34 cellular contexts compared by ENCODE assay signal in genomic region chr7:131972251-131972650, GRCh38.
"Had no signal": no experiment of that assay in that cellular context is flagged by ENCODE, and none has a peak within 500 bp of the region (broad histone marks: within the 10 kb centered on the region; RNA-seq: fewer than 3 reads in every experiment).

No MANE protein-coding gene starts in this region.

- H3K4me1 ChIP-seq: adrenal gland, body of pancreas, breast epithelium had no signal

- H3K27me3 ChIP-seq: adrenal gland, body of pancreas, brain microvascular endothelial cell, breast epithelium had no signal

- H3K36me3 ChIP-seq: adrenal gland, brain microvascular endothelial cell, breast epithelium had no signal

- H3K27me3 Mint-ChIP-seq: activated T-cell treated with anti-CD3 and anti-CD28 coated beads, Interleukin-2, amount 50 U/mL, for 24 hours had no signal

- H3K9me3 ChIP-seq: adrenal gland, body of pancreas, breast epithelium had no signal

- DNase-seq: activated CD4-positive, alpha-beta memory T cell treated with anti-CD3 and anti-CD28 coated beads, Interleukin-2, amount 10 ng/mL, durations not matched to agents 7 days and 5 days; activated CD4-positive, alpha-beta T cell treated with anti-CD3 and anti-CD28 coated beads for 1 hour; activated CD4-positive, alpha-beta T cell treated with anti-CD3 and anti-CD28 coated beads for 36 hours; activated CD4-positive, alpha-beta T cell treated with anti-CD3 and anti-CD28 coated beads for 48 hours; activated CD4-positive, alpha-beta T cell treated with anti-CD3 and anti-CD28 coated beads, Interleukin-2, amount 10 ng/mL, durations not matched to agents 7 days and 5 days; activated CD4-positive, alpha-beta T cell treated with anti-CD3 and anti-CD28 coated beads, Interleukin-2, amount 50 U/mL, for 48 hours; activated CD4-positive, CD25-positive, alpha-beta regulatory T cell; activated CD8-positive, alpha-beta memory T cell treated with anti-CD3 and anti-CD28 coated beads for 24 hours; activated CD8-positive, alpha-beta memory T cell treated with anti-CD3 and anti-CD28 coated beads, Interleukin-2, amount 10 ng/mL, durations not matched to agents 7 days and 5 days; activated CD8-positive, alpha-beta memory T cell treated with anti-CD3 and anti-CD28 coated beads, Interleukin-2, amount 50 U/mL, for 48 hours; activated CD8-positive, alpha-beta T cell treated with anti-CD3 and anti-CD28 coated beads, Interleukin-2, amount 10 ng/mL, durations not matched to agents 7 days and 5 days; activated effector memory CD4-positive, alpha-beta T cell treated with anti-CD3 and anti-CD28 coated beads, Interleukin-2, amount 50 U/mL, for 16 hours; activated gamma-delta T cell treated with Interleukin-2 at 50 U/mL for 16 hours; activated naive CD4-positive, alpha-beta T cell; activated naive CD4-positive, alpha-beta T cell treated with anti-CD3 and anti-CD28 coated beads for 36 hours; activated naive CD4-positive, alpha-beta T cell treated with anti-CD3 and anti-CD28 coated beads, Interleukin-2, amount 50 U/mL, for 16 hours; activated naive CD8-positive, alpha-beta T cell treated with anti-CD3 and anti-CD28 coated beads for 36 hours; activated T-cell treated with anti-CD3 and anti-CD28 coated beads, Interleukin-2, amount 50 U/mL, for 24 hours; activated T-cell treated with anti-CD3 and anti-CD28 coated beads, Interleukin-2, amount 50 U/mL, for 48 hours; adrenal gland; amniotic stem cell; aorta; body of pancreas; brain microvascular endothelial cell; central memory CD4-positive, alpha-beta T cell; T-helper 1 cell; T-helper 2 cell; T-helper 9 cell had no signal

- H3K9me3 Mint-ChIP-seq: activated CD4-positive, alpha-beta memory T cell treated with anti-CD3 and anti-CD28 coated beads, Interleukin-2, amount 10 ng/mL, durations not matched to agents 7 days and 5 days; activated CD4-positive, alpha-beta T cell treated with anti-CD3 and anti-CD28 coated beads, Interleukin-2, amount 10 ng/mL, durations not matched to agents 7 days and 5 days; activated naive CD4-positive, alpha-beta T cell treated with anti-CD3 and anti-CD28 coated beads for 36 hours; activated naive CD4-positive, alpha-beta T cell treated with anti-CD3 and anti-CD28 coated beads, Interleukin-2, amount 50 U/mL, for 72 hours; activated T-cell treated with anti-CD3 and anti-CD28 coated beads, Interleukin-2, amount 50 U/mL, for 24 hours; T-helper 1 cell treated with Interleukin-12 subunit alpha and Interleukin-12 subunit beta and Interleukin-4 antibody, amounts not matched to agents 30 μg/mL and 1 μg/mL, for 36 hours; T-helper 2 cell treated with Interferon-gamma antibody and Interleukin-4, amounts not matched to agents 5 μg/mL and 100 μg/mL, for 36 hours had no signal

- H3K4me3 Mint-ChIP-seq: activated CD4-positive, alpha-beta memory T cell treated with anti-CD3 and anti-CD28 coated beads, Interleukin-2, amount 10 ng/mL, durations not matched to agents 7 days and 5 days; activated CD4-positive, alpha-beta T cell treated with anti-CD3 and anti-CD28 coated beads for 36 hours; activated CD4-positive, alpha-beta T cell treated with anti-CD3 and anti-CD28 coated beads, Interleukin-2, amount 10 ng/mL, durations not matched to agents 7 days and 5 days; activated CD8-positive, alpha-beta memory T cell treated with anti-CD3 and anti-CD28 coated beads, Interleukin-2, amount 10 ng/mL, durations not matched to agents 7 days and 5 days; activated CD8-positive, alpha-beta T cell treated with anti-CD3 and anti-CD28 coated beads, Interleukin-2, amount 10 ng/mL, durations not matched to agents 7 days and 5 days; activated naive CD4-positive, alpha-beta T cell treated with anti-CD3 and anti-CD28 coated beads for 36 hours; activated naive CD8-positive, alpha-beta T cell treated with anti-CD3 and anti-CD28 coated beads for 36 hours; activated T-cell treated with anti-CD3 and anti-CD28 coated beads, Interleukin-2, amount 50 U/mL, for 24 hours; T-helper 1 cell treated with Interleukin-12 subunit alpha and Interleukin-12 subunit beta and Interleukin-4 antibody, amounts not matched to agents 30 μg/mL and 1 μg/mL, for 36 hours; T-helper 2 cell treated with Interferon-gamma antibody and Interleukin-4, amounts not matched to agents 5 μg/mL and 100 μg/mL, for 36 hours had no signal

- H3K27ac ChIP-seq: adrenal gland, body of pancreas, brain microvascular endothelial cell, breast epithelium, VCaP had no signal

- H3K27ac Mint-ChIP-seq: activated CD4-positive, alpha-beta memory T cell treated with anti-CD3 and anti-CD28 coated beads, Interleukin-2, amount 10 ng/mL, durations not matched to agents 7 days and 5 days; activated CD4-positive, alpha-beta T cell treated with anti-CD3 and anti-CD28 coated beads for 36 hours; activated CD4-positive, alpha-beta T cell treated with anti-CD3 and anti-CD28 coated beads, Interleukin-2, amount 10 ng/mL, durations not matched to agents 7 days and 5 days; activated CD8-positive, alpha-beta memory T cell treated with anti-CD3 and anti-CD28 coated beads, Interleukin-2, amount 10 ng/mL, durations not matched to agents 7 days and 5 days; activated CD8-positive, alpha-beta T cell treated with anti-CD3 and anti-CD28 coated beads, Interleukin-2, amount 10 ng/mL, durations not matched to agents 7 days and 5 days; activated naive CD4-positive, alpha-beta T cell treated with anti-CD3 and anti-CD28 coated beads for 36 hours; activated naive CD4-positive, alpha-beta T cell treated with anti-CD3 and anti-CD28 coated beads, Interleukin-2, amount 50 U/mL, for 72 hours; activated naive CD8-positive, alpha-beta T cell treated with anti-CD3 and anti-CD28 coated beads for 36 hours; activated T-cell treated with anti-CD3 and anti-CD28 coated beads, Interleukin-2, amount 50 U/mL, for 24 hours; T-helper 1 cell treated with Interleukin-12 subunit alpha and Interleukin-12 subunit beta and Interleukin-4 antibody, amounts not matched to agents 30 μg/mL and 1 μg/mL, for 36 hours; T-helper 2 cell treated with Interferon-gamma antibody and Interleukin-4, amounts not matched to agents 5 μg/mL and 100 μg/mL, for 36 hours had no signal

- H3K36me3 Mint-ChIP-seq: activated CD8-positive, alpha-beta memory T cell treated with anti-CD3 and anti-CD28 coated beads, Interleukin-2, amount 10 ng/mL, durations not matched to agents 7 days and 5 days; activated naive CD4-positive, alpha-beta T cell treated with anti-CD3 and anti-CD28 coated beads, Interleukin-2, amount 50 U/mL, for 72 hours; activated naive CD8-positive, alpha-beta T cell treated with anti-CD3 and anti-CD28 coated beads for 36 hours had no signal

- H3K4me1 Mint-ChIP-seq: activated CD4-positive, alpha-beta memory T cell treated with anti-CD3 and anti-CD28 coated beads, Interleukin-2, amount 10 ng/mL, durations not matched to agents 7 days and 5 days; activated CD4-positive, alpha-beta T cell treated with anti-CD3 and anti-CD28 coated beads for 36 hours; activated CD4-positive, alpha-beta T cell treated with anti-CD3 and anti-CD28 coated beads, Interleukin-2, amount 10 ng/mL, durations not matched to agents 7 days and 5 days; activated CD8-positive, alpha-beta memory T cell treated with anti-CD3 and anti-CD28 coated beads, Interleukin-2, amount 10 ng/mL, durations not matched to agents 7 days and 5 days; activated naive CD8-positive, alpha-beta T cell treated with anti-CD3 and anti-CD28 coated beads for 36 hours had no signal

- H3K4me3 ChIP-seq: adrenal gland, body of pancreas, breast epithelium had no signal

- ATAC-seq: activated CD4-positive, alpha-beta T cell treated with anti-CD3 and anti-CD28 coated beads for 36 hours; activated CD4-positive, CD25-positive, alpha-beta regulatory T cell treated with anti-CD3 and anti-CD28 coated beads, Interleukin-2, amount 50 U/mL, for 24 hours; activated CD8-positive, alpha-beta memory T cell treated with anti-CD3 and anti-CD28 coated beads, Interleukin-2, amount 10 ng/mL, durations not matched to agents 7 days and 5 days; activated CD8-positive, alpha-beta T cell treated with anti-CD3 and anti-CD28 coated beads, Interleukin-2, amount 10 ng/mL, durations not matched to agents 7 days and 5 days; activated naive CD4-positive, alpha-beta T cell treated with anti-CD3 and anti-CD28 coated beads, Interleukin-2, amount 50 U/mL, for 72 hours; body of pancreas had no signal
